28 cellular contexts compared by ENCODE assay signal in genomic region chr4:72641611-72642010, GRCh38.
DNase-seq lines count a peak whose midpoint lies in the region; ATAC-seq, FAIRE-seq and TF ChIP-seq lines count a peak whose summit lies in the region.
"Had no signal": no experiment of that assay in that cellular context is flagged by ENCODE, and none has a peak within 500 bp of the region (broad histone marks: within the 10 kb centered on the region; RNA-seq: fewer than 3 reads in every experiment).

No MANE protein-coding gene starts in this region.

- no peaks in the 10 kb centered on the region for H3K36me3 ChIP-seq in GM12878 (ENCODE audit: control insufficient read depth in 2 of 2, insufficient read depth in 2 of 2, low read length in 1 of 2)
- H3K36me3 ChIP-seq: BLaER1 treated with 17β-estradiol and CSF1 and Interleukin-3, amounts not matched to agents 10 nM and 100 nM had no signal

- TF ChIP-seq CTCF in GM12878 (IDR thresholded peaks at IDR 0.05 in 2 of 3, conservative IDR thresholded peaks at IDR 0.05 in 1 of 3; ENCODE audit: control insufficient read depth in 2 of 3, extremely low read depth in 1 of 3, insufficient read depth in 1 of 3, low read depth in 3 of 3, low read length in 3 of 3), result no peak
- no peak for TF ChIP-seq CTCF in epithelial cell of esophagus (IDR thresholded peaks at IDR 0.05; ENCODE audit: insufficient read depth, low read depth, low read length, missing control alignments)

- no peaks in the 10 kb centered on the region for H3K79me2 ChIP-seq in GM12878 (ENCODE audit: control insufficient read depth, insufficient read depth, low read length)

- TF ChIP-seq EP300 in GM12878 (IDR thresholded peaks at IDR 0.05; ENCODE audit: borderline replicate concordance in 1 of 2, control insufficient read depth in 1 of 2, low read depth in 2 of 2, low read length in 2 of 2), result no peak

- CTCF ChIA-PET in GM12878 (lab: Yijun Ruan, JAX), result no interaction called here

- RAD21 ChIA-PET in GM12878 (lab: Charles Lee; ENCODE audit: unreplicated experiment), result no interaction called here

- in situ Hi-C loops in GM12878 (cut with MboI), result no loop called here

- no peak for ATAC-seq in GM12878
- ATAC-seq in GM19351 (IDR thresholded peaks at IDR 0.05; ENCODE audit: unreplicated experiment), result no peak
- ATAC-seq in GM18907 (IDR thresholded peaks at IDR 0.05; ENCODE audit: unreplicated experiment), result no peak
- ATAC-seq: A549, GM23338 had no signal

- WGBS in GM12878 (ENCODE audit: insufficient coverage, insufficient replicate concordance, low lambda C conversion rate, missing lambda C conversion rate), result 0% methylated on average over 2 of the region's 2 CpGs

- no peak for TF ChIP-seq POLR2A in GM12878 (IDR thresholded peaks at IDR 0.05; ENCODE audit: low read depth, low read length)

- H3K9me3 ChIP-seq in GM12878 (replicated peaks; ENCODE audit: control insufficient read depth, insufficient read depth, low read length), result no peaks in the 10 kb centered on the region
- H3K9me3 ChIP-seq: A549 had no signal

- no peak overlapping the region for H3K27ac ChIP-seq in GM12878 (ENCODE audit: control insufficient read depth, insufficient read depth)
- H3K27ac ChIP-seq: A549; BLaER1 treated with 17β-estradiol and CSF1 and Interleukin-3, amounts not matched to agents 10 nM and 100 nM had no signal

- DNase-seq in HT1080 (ENCODE audit: low read depth), result peak; percentile 29
- DNase-seq in GM12878 (ENCODE audit: low read depth, low spot score), result no peak
- peak; percentile 32 for DNase-seq in epithelial cell of esophagus (ENCODE audit: low read depth)
- peak; percentile 6 for DNase-seq in renal cortical epithelial cell (ENCODE audit: low read depth)
- DNase-seq in COLO829 (ENCODE audit: low spot score), result no peak
- DNase-seq: AML-193; CD4-positive, alpha-beta T cell; COR-L47; DMS53; H9; KG1; NCI-H1048; NCI-H1417; NCI-H1694; NCI-H2081 treated with DMSO at 0.1 percent for 48 hours; NCI-H2171; NCI-H226; NCI-H510A; NCI-H69; RPMI8226; SHP77 treated with DMSO at 0.1 percent for 48 hours had no signal

- H2AFZ ChIP-seq in GM12878 (ENCODE audit: control insufficient read depth, low read depth, low read length), result no peak overlapping the region
- H2AFZ ChIP-seq: GM23338 had no signal

- H3K9ac ChIP-seq in GM12878 (ENCODE audit: control insufficient read depth, insufficient read depth, low read length), result no peak overlapping the region
- H3K9ac ChIP-seq: BLaER1 treated with 17β-estradiol and CSF1 and Interleukin-3, amounts not matched to agents 10 nM and 100 nM had no signal

- H4K20me1 ChIP-seq in GM12878 (ENCODE audit: control insufficient read depth, insufficient read depth), result no peaks in the 10 kb centered on the region
- H4K20me1 ChIP-seq: BLaER1 treated with 17β-estradiol and CSF1 and Interleukin-3, amounts not matched to agents 10 nM and 100 nM had no signal

- intact Hi-C loops in GM12878 (cut with micrococcal nuclease; ENCODE audit: unreplicated experiment), result no loop called here

- TF ChIP-seq RAD21 in GM12878 (IDR thresholded peaks at IDR 0.05; ENCODE audit: insufficient read depth, low read depth, low read length), result no peak

- BruUV-seq in GM12878 (replicated peaks; lab: Mats Ljungman, UMichigan), result no TSS peak

- H3K4me2 ChIP-seq in GM12878 (ENCODE audit: control insufficient read depth, insufficient read depth), result no peak overlapping the region
- H3K4me2 ChIP-seq: A549; BLaER1 treated with 17β-estradiol and CSF1 and Interleukin-3, amounts not matched to agents 10 nM and 100 nM; GM23338 had no signal

- no peaks in the 10 kb centered on the region for H3K4me1 ChIP-seq in GM12878 (ENCODE audit: control insufficient read depth, insufficient read depth, low read length)
- H3K4me1 ChIP-seq: A549; BLaER1 treated with 17β-estradiol and CSF1 and Interleukin-3, amounts not matched to agents 10 nM and 100 nM had no signal

- peak; percentile 13 for FAIRE-seq in GM12878 (lab: Jason Lieb, UNC)
- FAIRE-seq: A549, GM12891, HTR-8/SVneo had no signal

- SMC1A ChIA-PET in GM12878 (lab: Charles Lee; ENCODE audit: uncharacterized antibody, unreplicated experiment), result no interaction called here

- POLR2A ChIA-PET in GM12878 (lab: Charles Lee), result no interaction called here

- H3K4me3 ChIP-seq in GM12878 (no peak overlapping the region), epithelial cell of esophagus (ENCODE audit: low read length) (no peak overlapping the region)
- H3K4me3 ChIP-seq: A549; BLaER1 treated with 17β-estradiol and CSF1 and Interleukin-3, amounts not matched to agents 10 nM and 100 nM; GM23338 had no signal

- H3K27me3 ChIP-seq in GM12878 (replicated peaks in 1 of 2; ENCODE audit: control insufficient read depth in 2 of 2, insufficient read depth in 2 of 2, low read length in 1 of 2), result no peaks in the 10 kb centered on the region
- H3K27me3 ChIP-seq: BLaER1 treated with 17β-estradiol and CSF1 and Interleukin-3, amounts not matched to agents 10 nM and 100 nM had no signal

TF ChIP-seq in GM12878, 131 proteins besides CTCF, POLR2A, EP300 and RAD21:
- TF ChIP-seq SIX5 (IDR thresholded peaks at IDR 0.05; ENCODE audit: low read depth, low read length, severe bottlenecking), result no peak

Comparison
In these comparisons a context has a peak if more than half of its experiments do, and no peak if none do; other contexts are left out.
1. DNase-seq: peak in HT1080 (single experiment), epithelial cell of esophagus (single experiment) and renal cortical epithelial cell (single experiment); none in GM12878 (single experiment) and COLO829 (single experiment).